ENCODE assay signal across 8 cellular contexts in genomic region chr16:88810868-88811599, GRCh38. TPM values are rescaled to one million over a fixed set of nuclear protein-coding genes. Genes with fewer than 3 reads are reported as not detected.
DNase-seq lines count a peak whose midpoint lies in the region; ATAC-seq and TF ChIP-seq lines count a peak whose summit lies in the region.

No MANE protein-coding gene starts in this region.

- H3K36me3 ChIP-seq in KOPT-K1 (ENCODE audit: insufficient read depth, low read length): peaks cover 47% of the 10 kb centered on the region
- no peaks in the 10 kb centered on the region for H3K36me3 ChIP-seq in hepatocyte (replicated peaks; ENCODE audit: insufficient read depth, low read depth)

- H3K9me2 ChIP-seq in hepatocyte (replicated peaks; ENCODE audit: insufficient read depth): no peaks in the 10 kb centered on the region

- peak overlapping the region; percentile 89 for H3K4me2 ChIP-seq in hepatocyte

- DNase-seq in GM12865 (ENCODE audit: low read depth) (peak; percentile 89), GOT3 (lab: John Stamatoyannopoulos, UW) (peak; percentile 37), astrocyte of the hippocampus (ENCODE audit: low read depth, low spot score) (peak; percentile 91), hepatocyte (ENCODE audit: low spot score) (peak; percentile 93), retinal pigment epithelial cell (ENCODE audit: low read depth) (peak; percentile 32)

- H3K4me3 ChIP-seq in GM12865 (ENCODE audit: low read depth, low read length) (peak overlapping the region; percentile 88), hepatocyte (peak overlapping the region; percentile 73), retinal pigment epithelial cell (ENCODE audit: low read length) (peak overlapping the region; percentile 54)

- H4K20me1 ChIP-seq in hepatocyte (ENCODE audit: insufficient read depth, poor library complexity, severe bottlenecking): peaks cover 6% of the 10 kb centered on the region

- TF ChIP-seq CTCF in GM12865 (IDR thresholded peaks at IDR 0.05; ENCODE audit: insufficient read depth, low read depth, low read length, missing control alignments): no peak
- no peak for TF ChIP-seq CTCF in hepatocyte (IDR thresholded peaks at IDR 0.05; ENCODE audit: poor library complexity)
- TF ChIP-seq CTCF in retinal pigment epithelial cell (conservative IDR thresholded peaks at IDR 0.05; ENCODE audit: low read depth, low read length): no peak

- peak overlapping the region; percentile 30 for H2AFZ ChIP-seq in hepatocyte

- H3K9me3 ChIP-seq in KOPT-K1 (ENCODE audit: insufficient read depth, low read length, poor library complexity, severe bottlenecking): no peaks in the 10 kb centered on the region
- H3K9me3 ChIP-seq in hepatocyte (ENCODE audit: low read depth): no peaks in the 10 kb centered on the region

- H3K27ac ChIP-seq in KOPT-K1 (ENCODE audit: low read depth, low read length, poor library complexity, severe bottlenecking): peak overlapping the region; percentile 90
- H3K27ac ChIP-seq in hepatocyte: peak overlapping the region; percentile 92

- peaks cover 13% of the 10 kb centered on the region for H3K79me2 ChIP-seq in hepatocyte

- peaks cover 17% of the 10 kb centered on the region for H3K4me1 ChIP-seq in hepatocyte (ENCODE audit: insufficient read depth)

- no peaks in the 10 kb centered on the region for H3K27me3 ChIP-seq in hepatocyte

- ATAC-seq in SK-N-SH treated with all-trans-retinoic acid at 6 μM for 48 hours (peak; percentile 76), GM18858 (IDR thresholded peaks at IDR 0.05; ENCODE audit: unreplicated experiment) (no peak)

- WGBS in hepatocyte (ENCODE audit: low lambda C conversion rate, missing lambda C conversion rate): 4% methylated on average over 43 of the region's 45 CpGs

TF ChIP-seq in SK-N-SH treated with all-trans-retinoic acid at 6 μM for 48 hours, 23 proteins besides CTCF, POLR2A, EP300 and RAD21:
- TF ChIP-seq ARNTL (CRISPR knock-in tag; IDR thresholded peaks at IDR 0.05; ENCODE audit: borderline replicate concordance, low read depth) (no peak), POU6F1 (CRISPR knock-in tag; IDR thresholded peaks at IDR 0.05; ENCODE audit: borderline replicate concordance, low read depth) (no peak), ESRRG (CRISPR knock-in tag; IDR thresholded peaks at IDR 0.05) (no peak), ZC3H10 (CRISPR knock-in tag; IDR thresholded peaks at IDR 0.05) (no peak), ZFP30 (CRISPR knock-in tag; IDR thresholded peaks at IDR 0.05) (no peak)

RNA-seq across cellular contexts. Expression of gene APRT, which starts 0.7 kb away (rescaled TPM):
- 101 and 119 TPM in 2 replicates for total RNA-seq in hepatocyte
- 237 and 273 TPM in 2 replicates for polyA plus RNA-seq in hepatocyte

RNA-seq across cellular contexts. Expression of gene CDT1, which starts 7.4 kb away (rescaled TPM):
- total RNA-seq in hepatocyte: 5.2 and 6.9 TPM in 2 replicates
- polyA plus RNA-seq in hepatocyte: 5.1 and 6.8 TPM in 2 replicates

RNA-seq across cellular contexts. Expression of gene PIEZO1, which starts 26.0 kb away (rescaled TPM):
- 47.0 and 77.0 TPM in 2 replicates for total RNA-seq in hepatocyte
- polyA plus RNA-seq in hepatocyte: 70.6 and 87.9 TPM in 2 replicates

RNA-seq across cellular contexts. Expression of gene GALNS, which starts 45.7 kb away (rescaled TPM):
- 19.6 and 22.4 TPM in 2 replicates for total RNA-seq in hepatocyte
- polyA plus RNA-seq in hepatocyte: 38.9 and 53.5 TPM in 2 replicates

RNA-seq across cellular contexts. Expression of gene TRAPPC2L, which starts 45.9 kb away (rescaled TPM):
- 58.7 and 70.8 TPM in 2 replicates for total RNA-seq in hepatocyte
- 191 and 215 TPM in 2 replicates for polyA plus RNA-seq in hepatocyte

Comparison
In these comparisons a context has a peak if more than half of its experiments do, and no peak if none do; other contexts are left out.
1. DNase-seq: peak in every context shown above with its lines; median percentile 93 in hepatocyte; 91 in astrocyte of the hippocampus; 89 in GM12865; 37 in GOT3; 32 in retinal pigment epithelial cell.